7 cellular contexts compared by ENCODE assay signal in the genomic region with DNA sequence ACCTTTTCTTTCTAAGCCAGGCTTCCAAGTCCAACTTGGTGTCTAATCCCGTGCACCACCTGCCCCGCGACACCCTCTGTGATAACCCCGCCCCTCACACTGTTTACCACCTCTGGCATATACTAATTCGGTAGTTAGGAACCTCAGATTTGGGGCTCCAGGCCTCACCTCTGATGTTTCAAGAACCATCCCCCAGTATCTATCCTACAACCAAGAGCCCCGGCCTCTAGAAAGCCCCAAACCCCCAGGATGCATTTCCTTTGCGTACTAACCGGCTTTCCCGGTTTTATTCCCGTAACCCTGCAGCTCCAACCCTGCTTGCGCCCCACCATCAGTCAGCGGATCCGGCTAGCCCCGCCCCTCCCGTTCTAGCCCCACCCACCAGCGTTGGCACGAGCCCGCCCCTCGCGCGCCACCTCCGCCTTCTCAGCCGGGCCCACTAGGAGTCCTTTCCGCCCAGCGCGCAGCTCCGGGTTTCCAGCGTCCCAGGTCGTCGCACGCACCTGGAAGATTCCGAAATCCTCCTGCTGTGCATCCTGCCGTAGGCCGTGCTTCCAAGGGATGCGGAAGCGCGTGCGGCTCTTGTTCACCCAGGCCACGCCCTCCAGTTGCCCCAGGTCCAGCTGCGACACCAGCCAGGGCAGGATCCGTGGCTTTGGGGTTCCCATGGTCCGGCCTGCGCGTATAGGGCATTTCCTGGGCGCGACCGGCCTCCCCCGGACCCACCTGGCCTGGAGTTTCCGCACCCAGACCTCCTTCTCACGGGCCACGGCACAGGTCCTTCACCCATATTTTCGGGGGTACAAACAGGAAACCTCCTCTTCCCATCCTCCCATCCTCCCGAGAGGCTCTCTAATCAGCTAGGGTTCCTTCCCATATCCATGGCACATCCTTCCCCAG. TPM values are rescaled to one million over a fixed set of nuclear protein-coding genes. Genes with fewer than 3 reads are reported as not detected.
DNase-seq lines count a peak whose midpoint lies in the region; ATAC-seq, FAIRE-seq and TF ChIP-seq lines count a peak whose summit lies in the region.

No MANE protein-coding gene starts in this region.

- H3K4me1 Mint-ChIP-seq in activated T-helper 17 cell treated with anti-CD3 and anti-CD28 coated beads, Interleukin-2, amount 50 U/mL, for 72 hours = peaks cover 10% of the 10 kb centered on the region
- H3K4me1 Mint-ChIP-seq in natural killer cell = peaks cover 33 to 50% of the 10 kb centered on the region in 2 donors

- intact Hi-C loops in natural killer cell (cut with micrococcal nuclease) = loop anchor here (1.0 to 2.0 kb wide), 3 partner anchors 12 to 22 kb away; a partner anchor contains a TSS

- no peaks in the 10 kb centered on the region for H3K9me3 ChIP-seq in KOPT-K1 (ENCODE audit: insufficient read depth, low read length, poor library complexity, severe bottlenecking)

- no peaks in the 10 kb centered on the region for H3K9me3 Mint-ChIP-seq in activated T-helper 17 cell treated with anti-CD3 and anti-CD28 coated beads, Interleukin-2, amount 50 U/mL, for 72 hours
- no peaks in the 10 kb centered on the region for H3K9me3 Mint-ChIP-seq in natural killer cell

- peaks cover 55% of the 10 kb centered on the region for H3K36me3 ChIP-seq in KOPT-K1 (ENCODE audit: insufficient read depth, low read length)

- H3K36me3 Mint-ChIP-seq in activated T-helper 17 cell treated with anti-CD3 and anti-CD28 coated beads, Interleukin-2, amount 50 U/mL, for 72 hours (ENCODE audit: low read depth) = peaks cover 73% of the 10 kb centered on the region
- no peaks in the 10 kb centered on the region for H3K36me3 Mint-ChIP-seq in natural killer cell

- peak overlapping the region; percentile 98 for H3K27ac Mint-ChIP-seq in activated T-helper 17 cell treated with anti-CD3 and anti-CD28 coated beads, Interleukin-2, amount 50 U/mL, for 72 hours
- H3K27ac Mint-ChIP-seq in natural killer cell = peak overlapping the region; percentile 96 to 99

- ATAC-seq in activated T-helper 17 cell treated with anti-CD3 and anti-CD28 coated beads, Interleukin-2, amount 50 U/mL, for 72 hours (replicated peaks) = peak; percentile 78
- peak; percentile 71 to 86 (median 74) for ATAC-seq in natural killer cell

- DNase-seq in GM18507 (ENCODE audit: extremely low spot score, insufficient read length, low read depth) = peak; percentile 68
- peak; percentile 75 for DNase-seq in RCC 7860 (ENCODE audit: low spot score)
- peak; percentile 68 for DNase-seq in fibroblast of peridontal ligament (ENCODE audit: extremely low read depth)
- peak; percentile 85 for DNase-seq in natural killer cell
- DNase-seq in stimulated activated naive CD4-positive, alpha-beta T cell (lab: John Stamatoyannopoulos, UW) = peak; percentile 84 to 95 (median 90)

- H3K27me3 Mint-ChIP-seq in activated T-helper 17 cell treated with anti-CD3 and anti-CD28 coated beads, Interleukin-2, amount 50 U/mL, for 72 hours = no peaks in the 10 kb centered on the region
- no peaks in the 10 kb centered on the region for H3K27me3 Mint-ChIP-seq in natural killer cell (ENCODE audit: low read depth in 2 of 2)

- H3K27ac ChIP-seq in KOPT-K1 (ENCODE audit: low read depth, low read length, poor library complexity, severe bottlenecking) = peak overlapping the region; percentile 73

- H3K4me3 Mint-ChIP-seq in activated T-helper 17 cell treated with anti-CD3 and anti-CD28 coated beads, Interleukin-2, amount 50 U/mL, for 72 hours = peak overlapping the region; percentile 99
- H3K4me3 Mint-ChIP-seq in natural killer cell = peak overlapping the region; percentile 99

- FAIRE-seq in GM18507 (lab: Jason Lieb, UNC) (no peak), RCC 7860 (lab: Jason Lieb, UNC) (no peak)

- TF ChIP-seq CTCF in natural killer cell (IDR thresholded peaks at IDR 0.05) = no peak

RNA-seq across cellular contexts. Expression of a gene that starts 1.2 kb away (rescaled TPM):
- total RNA-seq in activated T-helper 17 cell treated with anti-CD3 and anti-CD28 coated beads, Interleukin-2, amount 50 U/mL, for 72 hours = 100 to 1,000 TPM; 150 to 218 TPM
- 100 to 1,000 TPM; 176 to 184 (median 179) TPM for total RNA-seq in natural killer cell

RNA-seq across cellular contexts. Expression of a gene that starts 1.3 kb away (rescaled TPM):
- total RNA-seq in activated T-helper 17 cell treated with anti-CD3 and anti-CD28 coated beads, Interleukin-2, amount 50 U/mL, for 72 hours = 10 to 100 TPM; 61.1 to 80.5 TPM
- 10 to 100 TPM; 15.6 to 34.6 (median 22.3) TPM for total RNA-seq in natural killer cell

RNA-seq across cellular contexts. Expression of a gene that starts 12.7 kb away (rescaled TPM):
- 100 to 1,000 TPM; 183 to 345 TPM for total RNA-seq in activated T-helper 17 cell treated with anti-CD3 and anti-CD28 coated beads, Interleukin-2, amount 50 U/mL, for 72 hours
- 10 to 100 TPM; 77.0 to 92.5 (median 78.2) TPM for total RNA-seq in natural killer cell

RNA-seq across cellular contexts. Expression of a gene that starts 22.4 kb away (rescaled TPM):
- total RNA-seq in activated T-helper 17 cell treated with anti-CD3 and anti-CD28 coated beads, Interleukin-2, amount 50 U/mL, for 72 hours = 10 to 100 TPM; 53.8 to 60.5 TPM
- total RNA-seq in natural killer cell = 10 to 100 TPM; 38.9 to 46.2 (median 44.9) TPM

RNA-seq across cellular contexts. Expression of a gene that starts 24.5 kb away (rescaled TPM):
- total RNA-seq in activated T-helper 17 cell treated with anti-CD3 and anti-CD28 coated beads, Interleukin-2, amount 50 U/mL, for 72 hours = 10 to 100 TPM in 1 of 2 donors, 1 to 10 TPM in 1; 7.6 to 14.3 TPM
- 1 to 10 TPM; 2.0 to 7.7 (median 5.9) TPM for total RNA-seq in natural killer cell

Comparison
In these comparisons a context has a peak if more than half of its experiments do, and no peak if none do; other contexts are left out.
1. Peak in every context shown above with its lines: DNase-seq, ATAC-seq and H3K27ac ChIP-seq.